ENCODE assay signal across 13 cellular contexts in genomic region chr17:67467500-67468481, GRCh38.
DNase-seq lines count a peak whose midpoint lies in the region; ATAC-seq and TF ChIP-seq lines count a peak whose summit lies in the region.
"Had no signal": no experiment of that assay in that cellular context is flagged by ENCODE, and none has a peak within 500 bp of the region (broad histone marks: within the 10 kb centered on the region; RNA-seq: fewer than 3 reads in every experiment).

No MANE protein-coding gene starts in this region.

- TF ChIP-seq EP300 in SK-N-SH (IDR thresholded peaks at IDR 0.05; ENCODE audit: borderline replicate concordance in 1 of 2, low read depth in 1 of 2, low read length in 1 of 2) = 0 out of 4 replicates have a peak, but pooled peaks of 1 of the 2 experiments have one; percentile 25

- H3K9me3 Mint-ChIP-seq in neural progenitor cell = peaks cover 10% of the 10 kb centered on the region

- H3K27me3 ChIP-seq in SK-N-SH (ENCODE audit: insufficient read depth) (no peaks in the 10 kb centered on the region), neural progenitor cell (no peaks in the 10 kb centered on the region)
- H3K27me3 ChIP-seq: ascending aorta had no signal

- H3K4me2 ChIP-seq in SK-N-SH (no peak overlapping the region), neural progenitor cell (no peak overlapping the region)

- peaks cover 6% of the 10 kb centered on the region for H3K36me3 Mint-ChIP-seq in neural progenitor cell

- H3K4me3 Mint-ChIP-seq in neural progenitor cell = no peak overlapping the region

- TF ChIP-seq CTCF in SK-N-SH (IDR thresholded peaks at IDR 0.05) = no peak
- no peak for TF ChIP-seq CTCF in neural progenitor cell (IDR thresholded peaks at IDR 0.05)

- ATAC-seq in HG02938 (IDR thresholded peaks at IDR 0.05; ENCODE audit: unreplicated experiment) = peak; percentile 62
- no peak for ATAC-seq in GM21360 (IDR thresholded peaks at IDR 0.05; ENCODE audit: unreplicated experiment)
- ATAC-seq: left cardiac atrium had no signal

- H3F3A ChIP-seq in SK-N-SH (replicated peaks; ENCODE audit: insufficient read depth) = no peaks in the 10 kb centered on the region
- peaks cover 6% of the 10 kb centered on the region for H3F3A ChIP-seq in neural progenitor cell (ENCODE audit: low read depth)

- H3K79me2 ChIP-seq in SK-N-SH (ENCODE audit: insufficient read depth) (no peaks in the 10 kb centered on the region; the same call in 1 of the 2 replicates), neural progenitor cell (ENCODE audit: low read depth) (no peaks in the 10 kb centered on the region)

- 87% methylated on average over 9 of the region's 9 CpGs for WGBS in SK-N-SH (ENCODE audit: low lambda C conversion rate)

- DNase-seq in activated CD8-positive, alpha-beta memory T cell treated with anti-CD3 and anti-CD28 coated beads for 24 hours = peak; percentile 51
- no peak for DNase-seq in activated CD8-positive, alpha-beta memory T cell treated with anti-CD3 and anti-CD28 coated beads, Interleukin-2, amount 50 U/mL, for 4 hours
- peak; percentile 73 for DNase-seq in SK-N-SH
- no peak for DNase-seq in neural progenitor cell (ENCODE audit: low spot score)
- no peak for DNase-seq in Ammon's horn (ENCODE audit: low spot score)
- DNase-seq in GM19240 (ENCODE audit: insufficient read length, low spot score) = no peak
- DNase-seq: left cardiac atrium, retina had no signal

- H3K36me3 ChIP-seq in SK-N-SH (replicated peaks in 1 of 2; ENCODE audit: control insufficient read depth in 1 of 2, insufficient read depth in 2 of 2, low read length in 1 of 2) (no peaks in the 10 kb centered on the region), neural progenitor cell (no peaks in the 10 kb centered on the region)
- H3K36me3 ChIP-seq: ascending aorta had no signal

- H3K27ac Mint-ChIP-seq in neural progenitor cell = peak overlapping the region; percentile 93

- peaks cover 3 to 28% of the 10 kb centered on the region in 2 experiments; a peak in 3 of 4 replicates for H3K4me1 ChIP-seq in SK-N-SH (ENCODE audit: control insufficient read depth in 1 of 2, insufficient read depth in 2 of 2, low read depth in 1 of 2, low read length in 1 of 2)
- H3K4me1 ChIP-seq in neural progenitor cell = peaks cover 14% of the 10 kb centered on the region
- H3K4me1 ChIP-seq: ascending aorta had no signal

- H3K9ac ChIP-seq in SK-N-SH = no peak overlapping the region
- no peak overlapping the region for H3K9ac ChIP-seq in neural progenitor cell

- no peak overlapping the region for H3K4me3 ChIP-seq in SK-N-SH (ENCODE audit: low read depth in 2 of 2, low read length in 1 of 2)
- H3K4me3 ChIP-seq in neural progenitor cell = no peak overlapping the region
- H3K4me3 ChIP-seq: ascending aorta had no signal

- peaks cover 2% of the 10 kb centered on the region for H3K27me3 Mint-ChIP-seq in neural progenitor cell (ENCODE audit: insufficient read depth, low read depth)
- H3K27me3 Mint-ChIP-seq: IgD-negative memory B cell had no signal

- POLR2A ChIA-PET in SK-N-SH (lab: Yijun Ruan, JAX) = no interaction called here

- H3K9me2 ChIP-seq in SK-N-SH = no peaks in the 10 kb centered on the region

- H4K20me1 ChIP-seq in SK-N-SH (ENCODE audit: insufficient read depth) = no peaks in the 10 kb centered on the region
- no peaks in the 10 kb centered on the region for H4K20me1 ChIP-seq in neural progenitor cell (ENCODE audit: low read depth)

- no peak for TF ChIP-seq RAD21 in SK-N-SH (IDR thresholded peaks at IDR 0.05; ENCODE audit: low read length)

- H3K4me1 Mint-ChIP-seq in neural progenitor cell = peaks cover 20% of the 10 kb centered on the region

- H3K9me3 ChIP-seq in SK-N-SH (no peaks in the 10 kb centered on the region), neural progenitor cell (ENCODE audit: low read depth) (peaks cover 3% of the 10 kb centered on the region)

- CTCF ChIA-PET in SK-N-SH (lab: Yijun Ruan, JAX) = interaction anchor here (0.7 to 6.3 kb wide), 8 partner anchors 8 to 139 kb away, joined by 3 to 53 read pairs (median 6); partner anchors contain the start of gene PITPNC1

- H2AFZ ChIP-seq in SK-N-SH (ENCODE audit: low read depth) = no peak overlapping the region
- H2AFZ ChIP-seq in neural progenitor cell (replicated peaks) = no peak overlapping the region

- H3K27ac ChIP-seq in SK-N-SH (ENCODE audit: low read depth in 2 of 2, low read length in 1 of 2) (peak overlapping the region in 1 of 2 experiments; percentile 44; a peak in 2 of 4 replicates), neural progenitor cell (no peak overlapping the region)
- H3K27ac ChIP-seq: ascending aorta, C4-2B had no signal

TF ChIP-seq in SK-N-SH, 30 proteins besides CTCF, POLR2A, EP300 and RAD21:
- TF ChIP-seq SIN3A (IDR thresholded peaks at IDR 0.05; ENCODE audit: borderline replicate concordance, low read depth, low read length) = no peak
- TF ChIP-seq TCF12 (IDR thresholded peaks at IDR 0.05) = 0 out of 2 replicates have a peak, but pooled peaks have one; percentile 4
- no peak for TF ChIP-seq REST (IDR thresholded peaks at IDR 0.05; ENCODE audit: low read depth, low read length)
- TF ChIP-seq, protein P1, sequence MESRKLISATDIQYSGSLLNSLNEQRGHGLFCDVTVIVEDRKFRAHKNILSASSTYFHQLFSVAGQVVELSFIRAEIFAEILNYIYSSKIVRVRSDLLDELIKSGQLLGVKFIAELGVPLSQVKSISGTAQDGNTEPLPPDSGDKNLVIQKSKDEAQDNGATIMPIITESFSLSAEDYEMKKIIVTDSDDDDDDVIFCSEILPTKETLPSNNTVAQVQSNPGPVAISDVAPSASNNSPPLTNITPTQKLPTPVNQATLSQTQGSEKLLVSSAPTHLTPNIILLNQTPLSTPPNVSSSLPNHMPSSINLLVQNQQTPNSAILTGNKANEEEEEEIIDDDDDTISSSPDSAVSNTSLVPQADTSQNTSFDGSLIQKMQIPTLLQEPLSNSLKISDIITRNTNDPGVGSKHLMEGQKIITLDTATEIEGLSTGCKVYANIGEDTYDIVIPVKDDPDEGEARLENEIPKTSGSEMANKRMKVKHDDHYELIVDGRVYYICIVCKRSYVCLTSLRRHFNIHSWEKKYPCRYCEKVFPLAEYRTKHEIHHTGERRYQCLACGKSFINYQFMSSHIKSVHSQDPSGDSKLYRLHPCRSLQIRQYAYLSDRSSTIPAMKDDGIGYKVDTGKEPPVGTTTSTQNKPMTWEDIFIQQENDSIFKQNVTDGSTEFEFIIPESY (IDR thresholded peaks at IDR 0.05; ENCODE audit: borderline replicate concordance, low read depth) = no peak
- peak; percentile 40; the same call in 1 of the 2 replicates for TF ChIP-seq GATA2 (CRISPR knock-in tag; IDR thresholded peaks at IDR 0.05)
- TF ChIP-seq MXI1 (IDR thresholded peaks at IDR 0.05; ENCODE audit: low read depth, low read length) = peak; percentile 23; the same call in 1 of the 2 replicates
- no peak for TF ChIP-seq FOXM1 (IDR thresholded peaks at IDR 0.05; ENCODE audit: low read depth)

Comparison
In these comparisons a context has a peak if more than half of its experiments do, and no peak if none do; other contexts are left out.
1. DNase-seq: peak in activated CD8-positive, alpha-beta memory T cell treated with anti-CD3 and anti-CD28 coated beads for 24 hours (single experiment) and SK-N-SH (single experiment); none in activated CD8-positive, alpha-beta memory T cell treated with anti-CD3 and anti-CD28 coated beads, Interleukin-2, amount 50 U/mL, for 4 hours (single experiment), neural progenitor cell (single experiment), Ammon's horn (single experiment) and GM19240 (single experiment).